8 cellular contexts compared by ENCODE assay signal in genomic region chr10:72691470-72692056, GRCh38. TPM values are rescaled to one million over a fixed set of nuclear protein-coding genes. Genes with fewer than 3 reads are reported as not detected.
DNase-seq lines count a peak whose midpoint lies in the region; ATAC-seq and TF ChIP-seq lines count a peak whose summit lies in the region.

No MANE protein-coding gene starts in this region.

- ATAC-seq in activated T-cell treated with anti-CD3 and anti-CD28 coated beads, Interleukin-2, amount 50 U/mL, for 72 hours (replicated peaks in 1 of 2): no peak
- no peak for ATAC-seq in naive thymus-derived CD8-positive, alpha-beta T cell

- H3K4me1 Mint-ChIP-seq in activated T-cell treated with anti-CD3 and anti-CD28 coated beads, Interleukin-2, amount 50 U/mL, for 72 hours (ENCODE audit: low read depth): peaks cover 37% of the 10 kb centered on the region
- H3K4me1 Mint-ChIP-seq in naive thymus-derived CD8-positive, alpha-beta T cell: peaks cover 10 to 41% (median 34%) of the 10 kb centered on the region in 4 donors

- intact Hi-C loops in dorsolateral prefrontal cortex (cut with DNase I): loop anchor here (5.0 kb wide), 4 partner anchors 64 to 334 kb away; partner anchors contain the start of gene MICU1 (in 1 of the 2)

- no peak for DNase-seq in activated T-cell treated with anti-CD3 and anti-CD28 coated beads, Interleukin-2, amount 50 U/mL, for 72 hours
- no peak for DNase-seq in activated T-cell treated with anti-CD3 and anti-CD28 coated beads, Interleukin-2, amount 50 U/mL, for 1 hour
- DNase-seq in OCI-M2 (lab: John Stamatoyannopoulos, UW; ENCODE audit: unreplicated experiment): peak; percentile 57
- DNase-seq in dorsolateral prefrontal cortex: no peak
- DNase-seq in naive thymus-derived CD8-positive, alpha-beta T cell: no peak
- no peak for DNase-seq in stimulated activated CD4-positive, alpha-beta T cell treated with anti-CD3 and anti-CD28 coated beads, Interleukin-2, amount 100 ng/mL, for 48 hours
- no peak for DNase-seq in stimulated activated CD4-positive, alpha-beta T cell treated with anti-CD3 and anti-CD28 coated beads, Interleukin-2, amount 100 ng/mL, for 24 hours
- no peak for DNase-seq in islet precursor cell

- H3K27ac Mint-ChIP-seq in activated T-cell treated with anti-CD3 and anti-CD28 coated beads, Interleukin-2, amount 50 U/mL, for 72 hours: no peak overlapping the region
- H3K27ac Mint-ChIP-seq in naive thymus-derived CD8-positive, alpha-beta T cell: peak overlapping the region in 9 of 10 donors; percentile 54 to 92 (median 84)

- POLR2A ChIA-PET in naive thymus-derived CD8-positive, alpha-beta T cell (lab: Charles Lee): interaction anchor here (0.5 to 1.4 kb wide), 3 partner anchors 8 to 401 kb away, joined by 4 to 7 read pairs (median 5); partner anchors contain the start of gene MICU1

- no peaks in the 10 kb centered on the region for H3K27me3 ChIP-seq in dorsolateral prefrontal cortex

- H3K27ac ChIP-seq in dorsolateral prefrontal cortex: peak overlapping the region in 51 of 59 donors; percentile 18 to 97 (median 88)

- peak overlapping the region; percentile 87 to 88 for H3K4me3 Mint-ChIP-seq in activated T-cell treated with anti-CD3 and anti-CD28 coated beads, Interleukin-2, amount 50 U/mL, for 72 hours
- peak overlapping the region; percentile 85 to 95 (median 90) for H3K4me3 Mint-ChIP-seq in naive thymus-derived CD8-positive, alpha-beta T cell

- H3K4me3 ChIP-seq in dorsolateral prefrontal cortex: peak overlapping the region; percentile 48 to 94 (median 84)

- no peaks in the 10 kb centered on the region for H3K9me3 Mint-ChIP-seq in activated T-cell treated with anti-CD3 and anti-CD28 coated beads, Interleukin-2, amount 50 U/mL, for 72 hours
- H3K9me3 Mint-ChIP-seq in naive thymus-derived CD8-positive, alpha-beta T cell: no peaks in the 10 kb centered on the region

- peaks cover under 1% of the 10 kb centered on the region for H3K27me3 Mint-ChIP-seq in activated T-cell treated with anti-CD3 and anti-CD28 coated beads, Interleukin-2, amount 50 U/mL, for 72 hours (ENCODE audit: low read depth)
- H3K27me3 Mint-ChIP-seq in naive thymus-derived CD8-positive, alpha-beta T cell: peaks cover 0 to 10% (median 0%) of the 10 kb centered on the region in 5 donors

- H3K36me3 Mint-ChIP-seq in activated T-cell treated with anti-CD3 and anti-CD28 coated beads, Interleukin-2, amount 50 U/mL, for 72 hours (ENCODE audit: insufficient read depth in 2 of 2): no peaks in the 10 kb centered on the region
- no peaks in the 10 kb centered on the region for H3K36me3 Mint-ChIP-seq in naive thymus-derived CD8-positive, alpha-beta T cell

- peak in 2 of 56 donors; percentile 10 to 22 for TF ChIP-seq CTCF in dorsolateral prefrontal cortex (IDR thresholded peaks at IDR 0.05 in 54 of 56, conservative IDR thresholded peaks at IDR 0.05 in 2 of 56; ENCODE audit: low read depth in 1 of 56, partially characterized antibody in 56 of 56)

RNA-seq across cellular contexts. Expression of gene MCU, which starts 0.4 kb away (rescaled TPM):
- 10 to 100 TPM; 16.3 to 18.9 TPM for total RNA-seq in activated T-cell treated with anti-CD3 and anti-CD28 coated beads, Interleukin-2, amount 50 U/mL, for 72 hours
- 10 to 100 TPM; 12.0 to 32.9 (median 20.8) TPM for total RNA-seq in dorsolateral prefrontal cortex
- 10 to 100 TPM in 1 of 2 experiments, 1 to 10 TPM in 1; 9.9 to 10.6 TPM for total RNA-seq in naive thymus-derived CD8-positive, alpha-beta T cell
- 1 to 10 TPM; 4.1 to 9.0 (median 6.2) TPM for polyA plus RNA-seq in naive thymus-derived CD8-positive, alpha-beta T cell
